16 cellular contexts compared by ENCODE assay signal in genomic region chr6:53312355-53312754, GRCh38. TPM values are rescaled to one million over a fixed set of nuclear protein-coding genes. Genes with fewer than 3 reads are reported as not detected.
A peak's percentile ranks its signal among the peaks of the same experiment; 100 is the strongest.
DNase-seq lines count a peak whose midpoint lies in the region; ATAC-seq and TF ChIP-seq lines count a peak whose summit lies in the region.
"Had no signal": no experiment of that assay in that cellular context is flagged by ENCODE, and none has a peak within 500 bp of the region (broad histone marks: within the 10 kb centered on the region; RNA-seq: fewer than 3 reads in every experiment).

No MANE protein-coding gene starts in this region.

- no peaks in the 10 kb centered on the region for H3K27me3 Mint-ChIP-seq in CD4-positive, alpha-beta T cell
- H3K27me3 Mint-ChIP-seq in activated naive CD8-positive, alpha-beta T cell = no peaks in the 10 kb centered on the region

- H3K27ac Mint-ChIP-seq in CD4-positive, alpha-beta T cell = peak overlapping the region; percentile 24
- peak overlapping the region; percentile 47 for H3K27ac Mint-ChIP-seq in activated naive CD8-positive, alpha-beta T cell
- H3K27ac Mint-ChIP-seq: H9 had no signal

- peaks cover 98% of the 10 kb centered on the region for H3K4me1 Mint-ChIP-seq in CD4-positive, alpha-beta T cell (ENCODE audit: low read depth)
- peaks cover 96% of the 10 kb centered on the region for H3K4me1 Mint-ChIP-seq in activated naive CD8-positive, alpha-beta T cell (ENCODE audit: low read depth)

- H3K79me2 ChIP-seq in KMS-11 (ENCODE audit: insufficient read depth, low read depth) = peaks cover 86% of the 10 kb centered on the region
- peaks cover 99% of the 10 kb centered on the region for H3K79me2 ChIP-seq in PC-3 (ENCODE audit: low read length)

- no peak for TF ChIP-seq CTCF in CD4-positive, alpha-beta T cell (IDR thresholded peaks at IDR 0.05)
- TF ChIP-seq CTCF in KMS-11 (conservative IDR thresholded peaks at IDR 0.05; ENCODE audit: low read depth, low read length) = no peak
- TF ChIP-seq CTCF in PC-3 (conservative IDR thresholded peaks at IDR 0.05; ENCODE audit: low read depth, low read length) = no peak

- intact Hi-C loops in CD4-positive, alpha-beta T cell (cut with DNase I, micrococcal nuclease) = no loop called here
- intact Hi-C loops in PC-3 (cut with micrococcal nuclease) = no loop called here

- ATAC-seq in CD4-positive, alpha-beta T cell (ENCODE audit: poor library complexity) = peak; percentile 53
- ATAC-seq in GM18858 (IDR thresholded peaks at IDR 0.05; ENCODE audit: unreplicated experiment) (peak; percentile 45), PC-3 (no peak), esophagus mucosa (no peak)
- ATAC-seq: left colon had no signal

- H3K27ac ChIP-seq in CD4-positive, alpha-beta T cell (ENCODE audit: low read depth, low read length) = no peak overlapping the region
- H3K27ac ChIP-seq in KMS-11 (peak overlapping the region; percentile 70; the same call in 1 of the 2 replicates), PC-3 (ENCODE audit: low read length) (no peak overlapping the region)
- H3K27ac ChIP-seq: ovary, tibial nerve had no signal

- no peaks in the 10 kb centered on the region for H3K27me3 ChIP-seq in CD4-positive, alpha-beta T cell (ENCODE audit: control insufficient read depth, insufficient read depth, low read length)
- H3K27me3 ChIP-seq in KMS-11 (ENCODE audit: insufficient read depth, low read depth) = no peaks in the 10 kb centered on the region
- H3K27me3 ChIP-seq in PC-3 (ENCODE audit: low read length) = no peaks in the 10 kb centered on the region
- H3K27me3 ChIP-seq: ovary, tibial nerve had no signal

- no peaks in the 10 kb centered on the region for H3K9me2 ChIP-seq in PC-3 (replicated peaks; ENCODE audit: low read length)

- no peaks in the 10 kb centered on the region for H3K9me3 ChIP-seq in CD4-positive, alpha-beta T cell (ENCODE audit: control insufficient read depth, low read length)
- H3K9me3 ChIP-seq in PC-3 (ENCODE audit: low read length) = no peaks in the 10 kb centered on the region
- H3K9me3 ChIP-seq: Caco-2, ovary, tibial nerve had no signal

- H4K20me1 ChIP-seq in KMS-11 (ENCODE audit: insufficient read depth) (no peaks in the 10 kb centered on the region; the same call in 1 of the 2 replicates), PC-3 (ENCODE audit: low read length) (0 out of 2 replicates have a peak, but pooled peaks cover 3% of the 10 kb centered on the region)

- peak overlapping the region; percentile 70; the same call in 1 of the 2 replicates for H3K4me2 ChIP-seq in KMS-11
- H3K4me2 ChIP-seq in PC-3 (ENCODE audit: low read length) = no peak overlapping the region

- no peak overlapping the region for H2AFZ ChIP-seq in KMS-11 (ENCODE audit: low read depth)
- H2AFZ ChIP-seq in PC-3 (ENCODE audit: low read length) = no peak overlapping the region

- peaks cover 83% of the 10 kb centered on the region for H3K4me1 ChIP-seq in KMS-11 (ENCODE audit: low read depth, poor library complexity, severe bottlenecking)
- H3K4me1 ChIP-seq in PC-3 (ENCODE audit: insufficient read depth, low read length) = peaks cover 33% of the 10 kb centered on the region
- H3K4me1 ChIP-seq: Caco-2 had no signal

- H3K36me3 ChIP-seq in KMS-11 (ENCODE audit: insufficient read depth) (no peaks in the 10 kb centered on the region), PC-3 (ENCODE audit: low read depth, low read length) (no peaks in the 10 kb centered on the region)
- H3K36me3 ChIP-seq: ovary, tibial nerve had no signal

- POLR2A ChIA-PET in CD4-positive, alpha-beta T cell (lab: Charles Lee) = interaction anchor here (1.1 to 3.4 kb wide), 5 partner anchors 10 to 35 kb away, joined by 4 to 11 read pairs (median 6); no protein-coding TSS in a partner anchor
- POLR2A ChIA-PET in PC-3 (lab: Charles Lee; ENCODE audit: unreplicated experiment) = no interaction called here

- H3K9me3 Mint-ChIP-seq in CD4-positive, alpha-beta T cell = no peaks in the 10 kb centered on the region
- no peaks in the 10 kb centered on the region for H3K9me3 Mint-ChIP-seq in activated naive CD8-positive, alpha-beta T cell (ENCODE audit: low read depth)

- no peak for DNase-seq in CD4-positive, alpha-beta T cell
- DNase-seq in NCI-H2196 (lab: John Stamatoyannopoulos, UW; ENCODE audit: unreplicated experiment) (no peak), PC-3 (no peak), NCI-H774 (lab: John Stamatoyannopoulos, UW) (no peak)
- DNase-seq: Caco-2; H9; left colon; NCI-H2107; ovary; SHP77; stimulated activated CD4-positive, alpha-beta T cell treated with anti-CD3 and anti-CD28 coated beads, Interleukin-4, amount 100 ng/mL, for 4 hours had no signal

- H3K36me3 Mint-ChIP-seq in CD4-positive, alpha-beta T cell (ENCODE audit: low read depth) = no peaks in the 10 kb centered on the region
- H3K36me3 Mint-ChIP-seq in activated naive CD8-positive, alpha-beta T cell = peaks cover 2% of the 10 kb centered on the region

- no peak overlapping the region for H3K4me3 ChIP-seq in KMS-11 (IDR thresholded peaks at IDR 0.05; ENCODE audit: insufficient read depth, low read depth, low read length)
- no peak overlapping the region for H3K4me3 ChIP-seq in PC-3 (ENCODE audit: low read length)
- H3K4me3 ChIP-seq: ovary, tibial nerve had no signal

- no peaks in the 10 kb centered on the region for H3F3A ChIP-seq in PC-3 (ENCODE audit: low read length, unreplicated experiment)

- CTCF ChIA-PET in CD4-positive, alpha-beta T cell (lab: Charles Lee) = interaction anchor here (0.8 to 1.2 kb wide), 2 partner anchors 9 to 28 kb away, joined by 3 to 4 read pairs; no protein-coding TSS in a partner anchor
- CTCF ChIA-PET in PC-3 (lab: Charles Lee) = no interaction called here

- peak overlapping the region; percentile 42 for H3K4me3 Mint-ChIP-seq in CD4-positive, alpha-beta T cell
- H3K4me3 Mint-ChIP-seq in activated naive CD8-positive, alpha-beta T cell = peak overlapping the region; percentile 45
- H3K4me3 Mint-ChIP-seq: H9 had no signal

- H3K9ac ChIP-seq in KMS-11 (no peak overlapping the region), PC-3 (ENCODE audit: low read length) (no peak overlapping the region)

- no TSS peak for BruUV-seq in PC-3 (replicated peaks; lab: Mats Ljungman, UMichigan)

RNA-seq across cellular contexts. Expression of gene ELOVL5, which starts 36.4 kb away (rescaled TPM):
- 10 to 100 TPM; 78.0 to 86.8 TPM for total RNA-seq in CD4-positive, alpha-beta T cell
- total RNA-seq in PC-3 (2014; rRNA removed) = 57.2 and 62.7 TPM in 2 replicates
- 33.1 TPM for total RNA-seq in esophagus mucosa

Comparison
In these comparisons a context has a peak if more than half of its experiments do, and no peak if none do; other contexts are left out.
1. ATAC-seq: peak in CD4-positive, alpha-beta T cell (single experiment) and GM18858 (single experiment); none in PC-3 (single experiment) and esophagus mucosa (single experiment).